ENCODE assay signal across 8 cellular contexts in the genomic region with DNA sequence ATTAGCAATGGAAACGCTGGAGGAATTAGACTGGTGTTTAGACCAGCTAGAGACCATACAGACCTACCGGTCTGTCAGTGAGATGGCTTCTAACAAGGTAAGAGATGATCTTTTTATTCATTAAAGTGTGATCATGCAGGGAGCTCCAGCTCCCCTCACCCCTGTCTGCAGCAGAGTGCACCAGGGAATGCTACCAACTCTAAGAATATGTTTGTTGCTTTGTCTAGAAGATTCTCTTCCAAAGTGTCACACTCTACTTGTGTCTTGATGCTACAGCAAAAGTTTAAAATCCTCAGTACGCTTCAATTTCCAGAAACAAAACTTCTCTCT.
DNase-seq lines count a peak whose midpoint lies in the region; TF ChIP-seq lines count a peak whose summit lies in the region.

No MANE protein-coding gene starts in this region.

- no peaks in the 10 kb centered on the region for H3K79me2 ChIP-seq in SU-DHL-6 (ENCODE audit: insufficient read depth, low read length)

- peaks cover 5% of the 10 kb centered on the region for H3K4me1 ChIP-seq in rectal smooth muscle tissue (ENCODE audit: control insufficient read depth, insufficient read depth, low read length)

- H3F3A ChIP-seq in SU-DHL-6 (ENCODE audit: insufficient read depth), result no peaks in the 10 kb centered on the region

- no peak overlapping the region for H3K27ac ChIP-seq in SU-DHL-6 (ENCODE audit: low read depth, low read length)
- H3K27ac ChIP-seq in rectal smooth muscle tissue (ENCODE audit: low read depth, low read length), result peak overlapping the region; percentile 82

- peak overlapping the region; percentile 70 for H3K4me3 Mint-ChIP-seq in glutamatergic neuron (ENCODE audit: unreplicated experiment)

- H2AFZ ChIP-seq in SU-DHL-6 (ENCODE audit: low read depth, low read length, severe bottlenecking), result no peak overlapping the region

- no peak overlapping the region for H3K9ac ChIP-seq in SU-DHL-6 (ENCODE audit: low read length)
- H3K9ac ChIP-seq in rectal smooth muscle tissue (ENCODE audit: low read length), result no peak overlapping the region

- TF ChIP-seq CTCF in GM12865 (IDR thresholded peaks at IDR 0.05; ENCODE audit: insufficient read depth, low read depth, low read length, missing control alignments) (no peak), SU-DHL-6 (IDR thresholded peaks at IDR 0.05; ENCODE audit: insufficient read depth, low read length, poor library complexity, severe bottlenecking) (no peak), glutamatergic neuron (IDR thresholded peaks at IDR 0.05; ENCODE audit: partially characterized antibody, unreplicated experiment) (no peak)

- H3K36me3 ChIP-seq in SU-DHL-6 (ENCODE audit: low read length) (no peaks in the 10 kb centered on the region), rectal smooth muscle tissue (ENCODE audit: control insufficient read depth, insufficient read depth, low read length) (no peaks in the 10 kb centered on the region)

- H3K4me2 ChIP-seq in SU-DHL-6 (ENCODE audit: low read depth, low read length, poor library complexity, severe bottlenecking), result peak overlapping the region; percentile 20

- H3K27me3 Mint-ChIP-seq in glutamatergic neuron (ENCODE audit: unreplicated experiment), result peaks cover 3% of the 10 kb centered on the region

- H3K9me3 Mint-ChIP-seq in glutamatergic neuron (ENCODE audit: unreplicated experiment), result no peaks in the 10 kb centered on the region

- H3K27me3 ChIP-seq in SU-DHL-6 (ENCODE audit: low read length) (no peaks in the 10 kb centered on the region; the same call in 1 of the 2 replicates), rectal smooth muscle tissue (ENCODE audit: control insufficient read depth, insufficient read depth, low read length) (no peaks in the 10 kb centered on the region)

- no peaks in the 10 kb centered on the region for H3K9me2 ChIP-seq in SU-DHL-6 (replicated peaks; ENCODE audit: insufficient read depth, low read length)

- no peaks in the 10 kb centered on the region for H3K36me3 Mint-ChIP-seq in glutamatergic neuron (ENCODE audit: unreplicated experiment)

- peaks cover 1% of the 10 kb centered on the region for H3K4me1 Mint-ChIP-seq in glutamatergic neuron (ENCODE audit: low read depth, unreplicated experiment)

- H4K20me1 ChIP-seq in SU-DHL-6 (ENCODE audit: low read depth, low read length), result no peaks in the 10 kb centered on the region

- H3K4me3 ChIP-seq in GM12865 (ENCODE audit: low read depth, low read length) (peak overlapping the region; percentile 63), SU-DHL-6 (ENCODE audit: insufficient read depth, low read length, poor library complexity, severe bottlenecking) (no peak overlapping the region), rectal smooth muscle tissue (ENCODE audit: low read length) (peak overlapping the region; percentile 61)

- no peaks in the 10 kb centered on the region for H3K9me3 ChIP-seq in SU-DHL-6 (ENCODE audit: insufficient read depth, low read length)

- no peak for DNase-seq in GM12865 (ENCODE audit: low read depth)
- DNase-seq in glutamatergic neuron, result no peak
- no peak for DNase-seq in NCI-H446 treated with DMSO at 0.1 percent for 48 hours (lab: John Stamatoyannopoulos, UW)
- no peak for DNase-seq in DMS53 (lab: John Stamatoyannopoulos, UW)
- DNase-seq in NCI-H82 (lab: John Stamatoyannopoulos, UW), result no peak
- DNase-seq in NK-92 treated with Interleukin-12 subunit alpha and Interleukin-12 subunit beta, amount 100 ng/mL, for 24 hours (lab: John Stamatoyannopoulos, UW), result no peak

- no peak overlapping the region for H3K27ac Mint-ChIP-seq in glutamatergic neuron (ENCODE audit: unreplicated experiment)
